Comparison of ENCODE assay signal across 8 cellular contexts in the genomic region with DNA sequence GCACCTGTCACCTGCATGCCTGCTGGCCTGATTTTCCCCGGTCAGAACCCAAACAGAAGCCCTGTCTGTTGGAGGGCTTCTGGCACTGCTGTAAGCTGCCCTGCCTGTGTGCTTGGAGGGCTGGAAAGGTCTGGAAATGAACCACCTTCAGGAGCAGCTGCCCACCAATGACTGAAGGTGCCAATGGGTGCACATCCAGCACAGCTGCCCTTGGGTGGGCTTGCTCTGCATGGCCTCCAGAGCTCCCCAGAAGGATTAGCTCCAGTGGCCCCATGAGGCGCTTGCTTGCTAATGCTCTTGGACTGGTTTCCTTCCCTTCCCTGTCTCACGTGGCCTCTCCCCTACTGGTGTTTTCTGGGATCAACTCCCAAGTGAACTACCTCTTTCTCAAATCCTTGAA. TPM values are rescaled to one million over a fixed set of nuclear protein-coding genes. Genes with fewer than 3 reads are reported as not detected.
"Had no signal": no experiment of that assay in that cellular context is flagged by ENCODE, and none has a peak within 500 bp of the region (broad histone marks: within the 10 kb centered on the region; RNA-seq: fewer than 3 reads in every experiment).

No MANE protein-coding gene starts in this region.

- H3K4me3 Mint-ChIP-seq: GM23338, H9 had no signal

- H3K27ac Mint-ChIP-seq: GM23338 had no signal

- H2AFZ ChIP-seq: GM23338 had no signal

- H3K9me3 Mint-ChIP-seq: GM23338, H9 had no signal

- H3K4me3 ChIP-seq: GM23338, K562 had no signal

- ATAC-seq: GM23338, K562 had no signal

- H3K4me2 ChIP-seq: GM23338 had no signal

- FAIRE-seq: H1, H54, HTR-8/SVneo, K562 had no signal

- DNase-seq: H9, HCEC 1CT, IMR-90 had no signal

RNA-seq across cellular contexts. Expression of gene WDFY4, which starts 43.2 kb away (rescaled TPM):
- total RNA-seq: H1, H9, IMR-90 had no signal
